1 cellular context compared by ENCODE assay signal in genomic region chr6:35970181-35970580, GRCh38.
TF ChIP-seq lines count a peak whose summit lies in the region.

No MANE protein-coding gene starts in this region.

TF ChIP-seq in K562, 482 proteins besides CTCF, POLR2A, EP300 and RAD21:
- no peak for TF ChIP-seq FOXP1 (CRISPR knock-in tag; IDR thresholded peaks at IDR 0.05)
- TF ChIP-seq FOSL1 (tag; conservative IDR thresholded peaks at IDR 0.05) = peak; percentile 92
- 0 out of 2 replicates have a peak, but pooled peaks have one; percentile 16 for TF ChIP-seq ATF3 (IDR thresholded peaks at IDR 0.05)
- TF ChIP-seq ATF3 (CRISPR knock-in tag; conservative IDR thresholded peaks at IDR 0.05) = no peak
TF ChIP-seq in K562: peak in this region for 2.
